Comparison of ENCODE assay signal across 1 cellular context in genomic region chr6:37011656-37012378, GRCh38.
TF ChIP-seq lines count a peak whose summit lies in the region.

No MANE protein-coding gene starts in this region.

TF ChIP-seq in GM23338, 12 proteins besides CTCF, POLR2A, EP300 and RAD21:
- TF ChIP-seq POLR2AphosphoS5 (IDR thresholded peaks at IDR 0.05; ENCODE audit: low read depth) (no peak), STAT1 (IDR thresholded peaks at IDR 0.05; ENCODE audit: unreplicated experiment) (no peak)
